In the genomic region with DNA sequence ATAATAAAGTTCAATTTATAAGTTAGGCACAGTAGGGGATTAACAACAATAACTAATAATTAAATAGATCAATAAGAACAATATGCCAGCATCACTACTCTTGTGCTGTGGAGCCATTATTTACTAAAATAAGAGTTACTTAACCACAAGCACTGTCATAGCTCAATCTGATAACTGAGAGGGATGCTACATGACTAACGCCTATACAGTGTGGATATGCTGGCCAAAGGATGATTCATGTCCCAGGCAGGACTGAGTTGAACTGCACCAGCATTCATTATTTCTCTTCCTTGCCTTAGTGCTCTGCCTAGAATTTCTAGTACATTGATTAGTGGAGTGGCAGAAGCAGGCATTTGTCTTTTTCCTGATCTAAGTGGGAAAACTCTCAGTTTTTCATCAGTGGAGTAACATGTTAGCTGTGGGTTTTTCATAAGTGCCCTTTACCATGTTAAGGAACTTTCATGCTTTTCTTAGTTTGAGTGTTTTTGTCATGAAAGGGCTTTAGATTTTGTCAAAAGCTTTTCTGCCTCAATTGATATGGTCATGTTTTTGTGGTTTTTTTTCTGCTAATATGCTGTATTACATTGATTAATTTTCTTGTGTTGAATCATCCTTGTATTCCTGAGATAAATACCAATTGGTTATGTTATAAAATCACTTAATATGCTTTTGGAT, we compare ENCODE assay signal across 1 cellular context.
TF ChIP-seq lines count a peak whose summit lies in the region.

No MANE protein-coding gene starts in this region.

TF ChIP-seq in GM23338, 12 proteins besides CTCF, POLR2A, EP300 and RAD21:
- TF ChIP-seq CREB1 (CRISPR knock-in tag; IDR thresholded peaks at IDR 0.05; ENCODE audit: low read depth) (no peak), ZNF331 (CRISPR knock-in tag; IDR thresholded peaks at IDR 0.05; ENCODE audit: low read depth) (no peak), EZH2 (IDR thresholded peaks at IDR 0.05; ENCODE audit: low read depth, unreplicated experiment) (no peak), ZNF114 (CRISPR knock-in tag; IDR thresholded peaks at IDR 0.05) (no peak)
- TF ChIP-seq, protein P1, sequence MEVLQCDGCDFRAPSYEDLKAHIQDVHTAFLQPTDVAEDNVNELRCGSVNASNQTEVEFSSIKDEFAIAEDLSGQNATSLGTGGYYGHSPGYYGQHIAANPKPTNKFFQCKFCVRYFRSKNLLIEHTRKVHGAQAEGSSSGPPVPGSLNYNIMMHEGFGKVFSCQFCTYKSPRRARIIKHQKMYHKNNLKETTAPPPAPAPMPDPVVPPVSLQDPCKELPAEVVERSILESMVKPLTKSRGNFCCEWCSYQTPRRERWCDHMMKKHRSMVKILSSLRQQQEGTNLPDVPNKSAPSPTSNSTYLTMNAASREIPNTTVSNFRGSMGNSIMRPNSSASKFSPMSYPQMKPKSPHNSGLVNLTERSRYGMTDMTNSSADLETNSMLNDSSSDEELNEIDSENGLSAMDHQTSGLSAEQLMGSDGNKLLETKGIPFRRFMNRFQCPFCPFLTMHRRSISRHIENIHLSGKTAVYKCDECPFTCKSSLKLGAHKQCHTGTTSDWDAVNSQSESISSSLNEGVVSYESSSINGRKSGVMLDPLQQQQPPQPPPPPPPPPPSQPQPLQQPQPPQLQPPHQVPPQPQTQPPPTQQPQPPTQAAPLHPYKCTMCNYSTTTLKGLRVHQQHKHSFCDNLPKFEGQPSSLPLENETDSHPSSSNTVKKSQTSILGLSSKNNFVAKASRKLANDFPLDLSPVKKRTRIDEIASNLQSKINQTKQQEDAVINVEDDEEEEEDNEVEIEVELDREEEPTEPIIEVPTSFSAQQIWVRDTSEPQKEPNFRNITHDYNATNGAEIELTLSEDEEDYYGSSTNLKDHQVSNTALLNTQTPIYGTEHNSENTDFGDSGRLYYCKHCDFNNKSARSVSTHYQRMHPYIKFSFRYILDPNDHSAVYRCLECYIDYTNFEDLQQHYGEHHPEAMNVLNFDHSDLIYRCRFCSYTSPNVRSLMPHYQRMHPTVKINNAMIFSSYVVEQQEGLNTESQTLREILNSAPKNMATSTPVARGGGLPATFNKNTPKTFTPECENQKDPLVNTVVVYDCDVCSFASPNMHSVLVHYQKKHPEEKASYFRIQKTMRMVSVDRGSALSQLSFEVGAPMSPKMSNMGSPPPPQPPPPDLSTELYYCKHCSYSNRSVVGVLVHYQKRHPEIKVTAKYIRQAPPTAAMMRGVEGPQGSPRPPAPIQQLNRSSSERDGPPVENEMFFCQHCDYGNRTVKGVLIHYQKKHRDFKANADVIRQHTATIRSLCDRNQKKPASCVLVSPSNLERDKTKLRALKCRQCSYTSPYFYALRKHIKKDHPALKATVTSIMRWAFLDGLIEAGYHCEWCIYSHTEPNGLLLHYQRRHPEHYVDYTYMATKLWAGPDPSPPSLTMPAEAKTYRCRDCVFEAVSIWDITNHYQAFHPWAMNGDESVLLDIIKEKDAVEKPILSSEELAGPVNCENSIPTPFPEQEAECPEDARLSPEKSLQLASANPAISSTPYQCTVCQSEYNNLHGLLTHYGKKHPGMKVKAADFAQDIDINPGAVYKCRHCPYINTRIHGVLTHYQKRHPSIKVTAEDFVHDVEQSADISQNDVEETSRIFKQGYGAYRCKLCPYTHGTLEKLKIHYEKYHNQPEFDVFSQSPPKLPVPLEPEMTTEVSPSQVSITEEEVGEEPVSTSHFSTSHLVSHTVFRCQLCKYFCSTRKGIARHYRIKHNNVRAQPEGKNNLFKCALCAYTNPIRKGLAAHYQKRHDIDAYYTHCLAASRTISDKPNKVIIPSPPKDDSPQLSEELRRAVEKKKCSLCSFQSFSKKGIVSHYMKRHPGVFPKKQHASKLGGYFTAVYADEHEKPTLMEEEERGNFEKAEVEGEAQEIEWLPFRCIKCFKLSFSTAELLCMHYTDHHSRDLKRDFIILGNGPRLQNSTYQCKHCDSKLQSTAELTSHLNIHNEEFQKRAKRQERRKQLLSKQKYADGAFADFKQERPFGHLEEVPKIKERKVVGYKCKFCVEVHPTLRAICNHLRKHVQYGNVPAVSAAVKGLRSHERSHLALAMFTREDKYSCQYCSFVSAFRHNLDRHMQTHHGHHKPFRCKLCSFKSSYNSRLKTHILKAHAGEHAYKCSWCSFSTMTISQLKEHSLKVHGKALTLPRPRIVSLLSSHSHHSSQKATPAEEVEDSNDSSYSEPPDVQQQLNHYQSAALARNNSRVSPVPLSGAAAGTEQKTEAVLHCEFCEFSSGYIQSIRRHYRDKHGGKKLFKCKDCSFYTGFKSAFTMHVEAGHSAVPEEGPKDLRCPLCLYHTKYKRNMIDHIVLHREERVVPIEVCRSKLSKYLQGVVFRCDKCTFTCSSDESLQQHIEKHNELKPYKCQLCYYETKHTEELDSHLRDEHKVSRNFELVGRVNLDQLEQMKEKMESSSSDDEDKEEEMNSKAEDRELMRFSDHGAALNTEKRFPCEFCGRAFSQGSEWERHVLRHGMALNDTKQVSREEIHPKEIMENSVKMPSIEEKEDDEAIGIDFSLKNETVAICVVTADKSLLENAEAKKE (CRISPR knock-in tag; IDR thresholded peaks at IDR 0.05) = no peak
TF ChIP-seq in GM23338: peak in this region for 0.
